Comparison of ENCODE assay signal across 8 cellular contexts in genomic region chr4:151887151-151887815, GRCh38.
DNase-seq lines count a peak whose midpoint lies in the region; ATAC-seq, FAIRE-seq and TF ChIP-seq lines count a peak whose summit lies in the region.

No MANE protein-coding gene starts in this region.

- H3K4me1 Mint-ChIP-seq in activated CD8-positive, alpha-beta memory T cell treated with anti-CD3 and anti-CD28 coated beads, Interleukin-2, amount 10 ng/mL, durations not matched to agents 7 days and 5 days, result peaks cover 9% of the 10 kb centered on the region
- peaks cover 0 to 23% of the 10 kb centered on the region in 2 donors for H3K4me1 Mint-ChIP-seq in stimulated activated naive B cell treated with anti-CD40 and anti-IgM and Interleukin-4, amounts not matched to agents 10 μg/mL and 1 μg/mL and 100 μg/mL, for 72 hours

- FAIRE-seq in D721Med (lab: Jason Lieb, UNC), result no peak

- no peak for TF ChIP-seq CTCF in D721Med (IDR thresholded peaks at IDR 0.05; ENCODE audit: insufficient read depth, missing control alignments)

- H3K36me3 Mint-ChIP-seq in activated CD8-positive, alpha-beta memory T cell treated with anti-CD3 and anti-CD28 coated beads, Interleukin-2, amount 10 ng/mL, durations not matched to agents 7 days and 5 days, result no peaks in the 10 kb centered on the region
- H3K36me3 Mint-ChIP-seq in stimulated activated naive B cell treated with anti-CD40 and anti-IgM and Interleukin-4, amounts not matched to agents 10 μg/mL and 1 μg/mL and 100 μg/mL, for 72 hours, result peaks cover 0 to 2% of the 10 kb centered on the region in 2 donors

- no peak overlapping the region for H3K27ac Mint-ChIP-seq in activated CD8-positive, alpha-beta memory T cell treated with anti-CD3 and anti-CD28 coated beads, Interleukin-2, amount 10 ng/mL, durations not matched to agents 7 days and 5 days
- H3K27ac Mint-ChIP-seq in stimulated activated naive B cell treated with anti-CD40 and anti-IgM and Interleukin-4, amounts not matched to agents 10 μg/mL and 1 μg/mL and 100 μg/mL, for 72 hours, result peak overlapping the region; percentile 91

- H3K27me3 Mint-ChIP-seq in activated CD8-positive, alpha-beta memory T cell treated with anti-CD3 and anti-CD28 coated beads, Interleukin-2, amount 10 ng/mL, durations not matched to agents 7 days and 5 days, result no peaks in the 10 kb centered on the region
- H3K27me3 Mint-ChIP-seq in stimulated activated naive B cell treated with anti-CD40 and anti-IgM and Interleukin-4, amounts not matched to agents 10 μg/mL and 1 μg/mL and 100 μg/mL, for 72 hours, result no peaks in the 10 kb centered on the region

- CTCF ChIA-PET in activated CD8-positive, alpha-beta memory T cell treated with anti-CD3 and anti-CD28 coated beads, Interleukin-2, amount 10 ng/mL, durations not matched to agents 7 days and 5 days (lab: Charles Lee), result interaction anchor here (0.6 kb wide), 1 partner anchor 215 kb away, joined by 4 read pairs; no protein-coding TSS in a partner anchor

- no peaks in the 10 kb centered on the region for H3K9me3 Mint-ChIP-seq in activated CD8-positive, alpha-beta memory T cell treated with anti-CD3 and anti-CD28 coated beads, Interleukin-2, amount 10 ng/mL, durations not matched to agents 7 days and 5 days (ENCODE audit: low read depth)
- peaks cover 0 to 2% of the 10 kb centered on the region in 2 donors for H3K9me3 Mint-ChIP-seq in stimulated activated naive B cell treated with anti-CD40 and anti-IgM and Interleukin-4, amounts not matched to agents 10 μg/mL and 1 μg/mL and 100 μg/mL, for 72 hours

- DNase-seq in activated CD8-positive, alpha-beta memory T cell treated with anti-CD3 and anti-CD28 coated beads, Interleukin-2, amount 50 U/mL, for 48 hours, result peak; percentile 17
- no peak for DNase-seq in activated CD8-positive, alpha-beta memory T cell treated with anti-CD3 and anti-CD28 coated beads, Interleukin-2, amount 10 ng/mL, durations not matched to agents 7 days and 5 days
- peak; percentile 20 for DNase-seq in RKO (ENCODE audit: low spot score)
- DNase-seq in stimulated activated naive B cell treated with anti-CD40 and anti-IgM and Interleukin-4, amounts not matched to agents 10 μg/mL and 1 μg/mL and 100 μg/mL, for 72 hours, result peak; percentile 32
- DNase-seq in D721Med (ENCODE audit: insufficient read length, low spot score), result no peak
- DNase-seq in HuH-7.5 (ENCODE audit: low spot score), result no peak
- DNase-seq in NCI-H2081 (lab: John Stamatoyannopoulos, UW), result no peak

- no peak for ATAC-seq in activated CD8-positive, alpha-beta memory T cell treated with anti-CD3 and anti-CD28 coated beads, Interleukin-2, amount 10 ng/mL, durations not matched to agents 7 days and 5 days
- peak; percentile 61 for ATAC-seq in HG02981 (IDR thresholded peaks at IDR 0.05; ENCODE audit: unreplicated experiment)
- ATAC-seq in stimulated activated naive B cell treated with anti-CD40 and anti-IgM and Interleukin-4, amounts not matched to agents 10 μg/mL and 1 μg/mL and 100 μg/mL, for 72 hours (replicated peaks), result peak; percentile 86 to 93

- H3K4me3 Mint-ChIP-seq in activated CD8-positive, alpha-beta memory T cell treated with anti-CD3 and anti-CD28 coated beads, Interleukin-2, amount 10 ng/mL, durations not matched to agents 7 days and 5 days, result no peak overlapping the region
- peak overlapping the region in 1 of 2 donors; percentile 10 for H3K4me3 Mint-ChIP-seq in stimulated activated naive B cell treated with anti-CD40 and anti-IgM and Interleukin-4, amounts not matched to agents 10 μg/mL and 1 μg/mL and 100 μg/mL, for 72 hours

Comparison
In these comparisons a context has a peak if more than half of its experiments do, and no peak if none do; other contexts are left out.
1. DNase-seq: peak in activated CD8-positive, alpha-beta memory T cell treated with anti-CD3 and anti-CD28 coated beads, Interleukin-2, amount 50 U/mL, for 48 hours (single experiment), RKO (single experiment) and stimulated activated naive B cell treated with anti-CD40 and anti-IgM and Interleukin-4, amounts not matched to agents 10 μg/mL and 1 μg/mL and 100 μg/mL, for 72 hours (single experiment); none in activated CD8-positive, alpha-beta memory T cell treated with anti-CD3 and anti-CD28 coated beads, Interleukin-2, amount 10 ng/mL, durations not matched to agents 7 days and 5 days (single experiment), D721Med (single experiment), HuH-7.5 (single experiment) and NCI-H2081 (0 of 2).